Comparison of ENCODE assay signal across 20 cellular contexts in the genomic region with DNA sequence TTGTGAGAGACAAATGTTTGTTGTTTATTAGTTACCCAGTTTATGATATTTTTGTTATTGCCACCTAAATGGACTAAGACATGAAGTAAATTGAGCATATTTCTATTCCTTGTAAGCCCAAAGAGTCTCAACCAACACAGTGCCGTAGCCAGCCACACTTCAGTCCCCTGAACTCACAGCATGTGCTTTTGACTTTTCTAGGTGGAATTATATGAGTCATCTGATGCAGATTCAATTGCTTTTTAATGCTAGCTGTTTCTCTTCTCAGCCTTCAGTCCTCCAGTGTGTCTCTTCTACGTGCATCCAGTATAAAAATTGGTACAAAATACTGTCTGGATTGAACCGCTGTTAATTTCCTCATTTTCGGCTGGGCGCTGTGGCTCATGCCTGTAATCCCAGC. TPM values are rescaled to one million over a fixed set of nuclear protein-coding genes. Genes with fewer than 3 reads are reported as not detected.
DNase-seq lines count a peak whose midpoint lies in the region; ATAC-seq and TF ChIP-seq lines count a peak whose summit lies in the region.
"Had no signal": no experiment of that assay in that cellular context is flagged by ENCODE, and none has a peak within 500 bp of the region (broad histone marks: within the 10 kb centered on the region; RNA-seq: fewer than 3 reads in every experiment).

No MANE protein-coding gene starts in this region.

- intact Hi-C loops in prostate gland (cut with DNase I) = no loop called here
- intact Hi-C loops in activated CD4-positive, alpha-beta T cell treated with anti-CD3 and anti-CD28 coated beads for 36 hours (cut with DNase I, micrococcal nuclease) = no loop called here

- H3K9me3 ChIP-seq in GM23248 (ENCODE audit: low read depth) (no peaks in the 10 kb centered on the region), prostate gland (no peaks in the 10 kb centered on the region)
- H3K9me3 ChIP-seq: upper lobe of left lung had no signal

- H4K20me1 ChIP-seq in GM23248 (ENCODE audit: insufficient read depth) = no peaks in the 10 kb centered on the region

- no peak for TF ChIP-seq CTCF in prostate gland (IDR thresholded peaks at IDR 0.05)

- H3K4me3 Mint-ChIP-seq in activated CD4-positive, alpha-beta T cell treated with anti-CD3 and anti-CD28 coated beads for 36 hours = no peak overlapping the region
- H3K4me3 Mint-ChIP-seq: activated naive CD8-positive, alpha-beta T cell treated with anti-CD3 and anti-CD28 coated beads for 36 hours; CD4-positive, alpha-beta memory T cell; natural killer cell had no signal

- H3K9me3 Mint-ChIP-seq in activated CD4-positive, alpha-beta T cell treated with anti-CD3 and anti-CD28 coated beads for 36 hours (ENCODE audit: low read depth) = no peaks in the 10 kb centered on the region
- H3K9me3 Mint-ChIP-seq: activated naive CD8-positive, alpha-beta T cell treated with anti-CD3 and anti-CD28 coated beads for 36 hours; CD4-positive, alpha-beta memory T cell; natural killer cell had no signal

- no peak overlapping the region for H2AFZ ChIP-seq in GM23248

- H3K27me3 ChIP-seq in GM23248 (replicated peaks; ENCODE audit: insufficient read depth) (no peaks in the 10 kb centered on the region), prostate gland (replicated peaks; ENCODE audit: insufficient read depth) (no peaks in the 10 kb centered on the region)
- H3K27me3 ChIP-seq: cardiac muscle cell, upper lobe of left lung had no signal

- DNase-seq in GM23248 (peak; percentile 23), astrocyte of the hippocampus (ENCODE audit: low read depth, low spot score) (peak; percentile 68), fibroblast of peridontal ligament (ENCODE audit: extremely low read depth) (peak; percentile 39), prostate gland (ENCODE audit: low spot score) (no peak), NCI-H748 (lab: John Stamatoyannopoulos, UW; ENCODE audit: unreplicated experiment) (no peak), NCI-H1436 (lab: John Stamatoyannopoulos, UW) (no peak), NCI-H2081 treated with DMSO at 0.1 percent for 48 hours (lab: John Stamatoyannopoulos, UW) (no peak)
- DNase-seq in activated CD4-positive, alpha-beta T cell treated with anti-CD3 and anti-CD28 coated beads for 36 hours = no peak
- DNase-seq: activated naive CD8-positive, alpha-beta T cell treated with anti-CD3 and anti-CD28 coated beads for 36 hours; CD4-positive, alpha-beta memory T cell; DMS79; Kasumi-1; left colon; natural killer cell; NCI-H1092; NCI-H510A; stimulated activated CD4-positive, alpha-beta T cell treated with anti-CD3 and anti-CD28 coated beads, Interleukin-12 subunit alpha, Interleukin-12 subunit beta, amount 100 ng/mL, for 4 hours; SW 1271 had no signal

- H3K4me1 Mint-ChIP-seq in activated CD4-positive, alpha-beta T cell treated with anti-CD3 and anti-CD28 coated beads for 36 hours = no peaks in the 10 kb centered on the region
- H3K4me1 Mint-ChIP-seq: activated naive CD8-positive, alpha-beta T cell treated with anti-CD3 and anti-CD28 coated beads for 36 hours; CD4-positive, alpha-beta memory T cell; natural killer cell had no signal

- no peak overlapping the region for H3K4me2 ChIP-seq in GM23248 (ENCODE audit: unreplicated experiment)

- H3K36me3 ChIP-seq in GM23248 (ENCODE audit: low read depth) = no peaks in the 10 kb centered on the region
- no peaks in the 10 kb centered on the region for H3K36me3 ChIP-seq in prostate gland
- H3K36me3 ChIP-seq: cardiac muscle cell, upper lobe of left lung had no signal

- no peak overlapping the region for H3K27ac ChIP-seq in GM23248
- H3K27ac ChIP-seq in prostate gland = peak overlapping the region; percentile 28 to 50
- H3K27ac ChIP-seq: cardiac muscle cell, upper lobe of left lung had no signal

- no peak overlapping the region for H3K27ac Mint-ChIP-seq in activated CD4-positive, alpha-beta T cell treated with anti-CD3 and anti-CD28 coated beads for 36 hours
- H3K27ac Mint-ChIP-seq: activated naive CD8-positive, alpha-beta T cell treated with anti-CD3 and anti-CD28 coated beads for 36 hours; natural killer cell had no signal

- H3K4me1 ChIP-seq in GM23248 (ENCODE audit: insufficient read depth) (peaks cover 8% of the 10 kb centered on the region), prostate gland (replicated peaks) (no peaks in the 10 kb centered on the region)

- WGBS in GM23248 (ENCODE audit: low coverage in 1 of 2, low lambda C conversion rate in 2 of 2, missing lambda C conversion rate in 2 of 2), 2 experiments = 62 to 65% methylated on average over 5 of the region's 5 CpGs
- 76% methylated on average over 5 of the region's 5 CpGs for WGBS in prostate gland

- no peaks in the 10 kb centered on the region for H3F3A ChIP-seq in GM23248 (ENCODE audit: insufficient read depth)

- H3K79me2 ChIP-seq in GM23248 (ENCODE audit: insufficient read depth) = no peaks in the 10 kb centered on the region

- no peak for ATAC-seq in activated CD4-positive, alpha-beta T cell treated with anti-CD3 and anti-CD28 coated beads for 36 hours
- ATAC-seq: left colon, natural killer cell had no signal

- TF ChIP-seq POLR2A in prostate gland (IDR thresholded peaks at IDR 0.05) = no peak

- H3K36me3 Mint-ChIP-seq in activated CD4-positive, alpha-beta T cell treated with anti-CD3 and anti-CD28 coated beads for 36 hours (ENCODE audit: low read depth) = no peaks in the 10 kb centered on the region
- H3K36me3 Mint-ChIP-seq: activated naive CD8-positive, alpha-beta T cell treated with anti-CD3 and anti-CD28 coated beads for 36 hours; CD4-positive, alpha-beta memory T cell; natural killer cell had no signal

- POLR2A ChIA-PET in activated CD4-positive, alpha-beta T cell treated with anti-CD3 and anti-CD28 coated beads for 36 hours (lab: Charles Lee) = no interaction called here

- CTCF ChIA-PET in activated CD4-positive, alpha-beta T cell treated with anti-CD3 and anti-CD28 coated beads for 36 hours (lab: Charles Lee) = no interaction called here

- no peaks in the 10 kb centered on the region for H3K27me3 Mint-ChIP-seq in activated CD4-positive, alpha-beta T cell treated with anti-CD3 and anti-CD28 coated beads for 36 hours
- H3K27me3 Mint-ChIP-seq: activated naive CD8-positive, alpha-beta T cell treated with anti-CD3 and anti-CD28 coated beads for 36 hours had no signal

- no peak overlapping the region for H3K9ac ChIP-seq in GM23248

- in situ Hi-C loops in GM23248 (cut with MboI) = no loop called here

- no peaks in the 10 kb centered on the region for H3K9me2 ChIP-seq in GM23248 (ENCODE audit: insufficient read depth)

- H3K4me3 ChIP-seq in GM23248 (no peak overlapping the region), prostate gland (no peak overlapping the region)
- H3K4me3 ChIP-seq: cardiac muscle cell, upper lobe of left lung had no signal

RNA-seq across cellular contexts. Expression of gene IQCK, which starts 39.0 kb away (rescaled TPM):
- total RNA-seq in GM23248 (2014; rRNA removed; shearing (Covaris generic)) = 9.8 and 24.8 TPM in 2 replicates
- polyA plus RNA-seq in GM23248 (2016; fragmentation: Nextera tagmentation; extraction: Ambion mirVana) = 9.7 and 11.1 TPM in 2 replicates
- total RNA-seq in prostate gland = 10 to 100 TPM; 26.0 to 42.2 TPM
- total RNA-seq in activated CD4-positive, alpha-beta T cell treated with anti-CD3 and anti-CD28 coated beads for 36 hours = 1 to 10 TPM; 2.7 to 3.5 TPM

RNA-seq across cellular contexts. Expression of gene KNOP1, which starts 39.0 kb away (rescaled TPM):
- 8.0 and 11.8 TPM in 2 replicates for total RNA-seq in GM23248 (2014; rRNA removed; shearing (Covaris generic))
- 14.1 and 15.6 TPM in 2 replicates for polyA plus RNA-seq in GM23248 (2016; fragmentation: Nextera tagmentation; extraction: Ambion mirVana)
- total RNA-seq in prostate gland = 10 to 100 TPM; 11.2 to 26.6 TPM
- total RNA-seq in activated CD4-positive, alpha-beta T cell treated with anti-CD3 and anti-CD28 coated beads for 36 hours = 10 to 100 TPM; 28.9 to 29.5 TPM

Comparison
In these comparisons a context has a peak if more than half of its experiments do, and no peak if none do; other contexts are left out.
1. DNase-seq: peak in GM23248 (single experiment), astrocyte of the hippocampus (single experiment) and fibroblast of peridontal ligament (single experiment); none in prostate gland (single experiment), NCI-H748 (single experiment), NCI-H1436 (single experiment), NCI-H2081 treated with DMSO at 0.1 percent for 48 hours (single experiment) and activated CD4-positive, alpha-beta T cell treated with anti-CD3 and anti-CD28 coated beads for 36 hours (single experiment).